ENCODE assay signal across 22 cellular contexts in genomic region chr4:156021298-156021697, GRCh38.
"Had no signal": no experiment of that assay in that cellular context is flagged by ENCODE, and none has a peak within 500 bp of the region (broad histone marks: within the 10 kb centered on the region; RNA-seq: fewer than 3 reads in every experiment).

No MANE protein-coding gene starts in this region.

- H3K9me3 ChIP-seq: body of pancreas, lower lobe of right lung, neutrophil, stomach, testis had no signal

- H3K79me2 ChIP-seq: hepatocyte, parathyroid adenoma had no signal

- H3K4me1 ChIP-seq: body of pancreas, lower lobe of right lung, parathyroid adenoma, stomach, testis had no signal

- H3K9ac ChIP-seq: parathyroid adenoma had no signal

- DNase-seq: activated CD4-positive, alpha-beta T cell treated with anti-CD3 and anti-CD28 coated beads, Interleukin-2, amount 10 ng/mL, durations not matched to agents 24 days and 14 days; activated CD8-positive, alpha-beta T cell treated with anti-CD3 and anti-CD28 coated beads for 36 hours; activated naive CD4-positive, alpha-beta T cell treated with Interleukin-2 at 50 U/mL for 16 hours; activated naive CD8-positive, alpha-beta T cell treated with anti-CD3 and anti-CD28 coated beads, Interleukin-2, amount 10 ng/mL, durations not matched to agents 7 days and 5 days; activated T-cell treated with anti-CD3 and anti-CD28 coated beads, Interleukin-2, amount 50 U/mL, for 24 hours; amygdala; body of pancreas; caudate nucleus; effector memory CD8-positive, alpha-beta T cell; foreskin fibroblast; left colon; lower lobe of right lung; natural killer cell; stimulated activated CD4-positive, alpha-beta T cell treated with anti-CD3 and anti-CD28 coated beads, Interleukin-4, amount 100 ng/mL, for 24 hours; stomach; testis had no signal

- H3K27ac ChIP-seq: body of pancreas, hepatocyte, lower lobe of right lung, neutrophil, parathyroid adenoma, stomach, testis had no signal

- ATAC-seq: activated CD8-positive, alpha-beta T cell treated with anti-CD3 and anti-CD28 coated beads for 36 hours; body of pancreas; effector memory CD8-positive, alpha-beta T cell; left colon; lower lobe of right lung; natural killer cell; sciatic nerve; stimulated activated effector memory CD8-positive, alpha-beta T cell treated with anti-CD3 and anti-CD28 coated beads, Interleukin-12 subunit alpha, Interleukin-12 subunit beta, amount 100 ng/mL, for 72 hours had no signal

- H3K27me3 ChIP-seq: body of pancreas, hepatocyte, neutrophil, stomach, testis had no signal

- H2AFZ ChIP-seq: hepatocyte, parathyroid adenoma had no signal

- H3K36me3 ChIP-seq: lower lobe of right lung, neutrophil, stomach had no signal

- H3K4me3 ChIP-seq: body of pancreas, hepatocyte, lower lobe of right lung, smooth muscle cell, stomach, testis had no signal

- H3K4me2 ChIP-seq: hepatocyte, smooth muscle cell had no signal
